In genomic region chr2:9390151-9390850, GRCh38 we compare ENCODE assay signal across 26 cellular contexts.
"Had no signal": no experiment of that assay in that cellular context is flagged by ENCODE, and none has a peak within 500 bp of the region (broad histone marks: within the 10 kb centered on the region; RNA-seq: fewer than 3 reads in every experiment).

No MANE protein-coding gene starts in this region.

- H3K36me3 Mint-ChIP-seq: activated CD8-positive, alpha-beta memory T cell treated with anti-CD3 and anti-CD28 coated beads, Interleukin-2, amount 10 ng/mL, durations not matched to agents 7 days and 5 days; activated naive CD4-positive, alpha-beta T cell treated with anti-CD3 and anti-CD28 coated beads, Interleukin-2, amount 10 ng/mL, durations not matched to agents 7 days and 5 days; natural killer cell; stimulated activated effector memory CD8-positive, alpha-beta T cell treated with anti-CD3 and anti-CD28 coated beads, Interleukin-12 subunit alpha, Interleukin-12 subunit beta, amount 100 ng/mL, for 72 hours had no signal

- H3K27me3 ChIP-seq: gastroesophageal sphincter, heart left ventricle, right lobe of liver, upper lobe of right lung had no signal

- H3K27ac ChIP-seq: coronary artery, heart left ventricle, left ventricle myocardium inferior, right lobe of liver, upper lobe of right lung had no signal

- H3K27ac Mint-ChIP-seq: activated B cell treated with CpG ODN at 0.5 μM for 24 hours; activated CD8-positive, alpha-beta memory T cell treated with anti-CD3 and anti-CD28 coated beads, Interleukin-2, amount 10 ng/mL, durations not matched to agents 7 days and 5 days; activated CD8-positive, alpha-beta T cell treated with anti-CD3 and anti-CD28 coated beads, Interleukin-2, amount 10 ng/mL, durations not matched to agents 7 days and 5 days; activated naive CD4-positive, alpha-beta T cell treated with anti-CD3 and anti-CD28 coated beads, Interleukin-2, amount 10 ng/mL, durations not matched to agents 7 days and 5 days; effector memory CD8-positive, alpha-beta T cell; natural killer cell; stimulated activated effector memory CD8-positive, alpha-beta T cell treated with anti-CD3 and anti-CD28 coated beads, Interleukin-12 subunit alpha, Interleukin-12 subunit beta, amount 100 ng/mL, for 72 hours; stimulated activated naive CD8-positive, alpha-beta T cell treated with anti-CD3 and anti-CD28 coated beads, Interleukin-15, Interleukin-2, amounts not matched to agents 100 ng/mL and 50 ng/mL, for 24 hours; T-helper 2 cell treated with Interferon-gamma antibody and Interleukin-4, amounts not matched to agents 5 μg/mL and 100 μg/mL, for 36 hours had no signal

- H3K36me3 ChIP-seq: right lobe of liver had no signal

- H3K4me3 Mint-ChIP-seq: activated B cell treated with CpG ODN at 0.5 μM for 24 hours; activated CD8-positive, alpha-beta memory T cell treated with anti-CD3 and anti-CD28 coated beads, Interleukin-2, amount 10 ng/mL, durations not matched to agents 7 days and 5 days; activated CD8-positive, alpha-beta T cell treated with anti-CD3 and anti-CD28 coated beads, Interleukin-2, amount 10 ng/mL, durations not matched to agents 7 days and 5 days; activated naive CD4-positive, alpha-beta T cell treated with anti-CD3 and anti-CD28 coated beads, Interleukin-2, amount 10 ng/mL, durations not matched to agents 7 days and 5 days; effector memory CD8-positive, alpha-beta T cell; natural killer cell; stimulated activated effector memory CD8-positive, alpha-beta T cell treated with anti-CD3 and anti-CD28 coated beads, Interleukin-12 subunit alpha, Interleukin-12 subunit beta, amount 100 ng/mL, for 72 hours; stimulated activated naive CD8-positive, alpha-beta T cell treated with anti-CD3 and anti-CD28 coated beads, Interleukin-15, Interleukin-2, amounts not matched to agents 100 ng/mL and 50 ng/mL, for 24 hours; T-helper 2 cell treated with Interferon-gamma antibody and Interleukin-4, amounts not matched to agents 5 μg/mL and 100 μg/mL, for 36 hours had no signal

- H3K4me1 Mint-ChIP-seq: activated B cell treated with CpG ODN at 0.5 μM for 24 hours; activated CD8-positive, alpha-beta memory T cell treated with anti-CD3 and anti-CD28 coated beads, Interleukin-2, amount 10 ng/mL, durations not matched to agents 7 days and 5 days; activated naive CD4-positive, alpha-beta T cell treated with anti-CD3 and anti-CD28 coated beads, Interleukin-2, amount 10 ng/mL, durations not matched to agents 7 days and 5 days; natural killer cell; stimulated activated effector memory CD8-positive, alpha-beta T cell treated with anti-CD3 and anti-CD28 coated beads, Interleukin-12 subunit alpha, Interleukin-12 subunit beta, amount 100 ng/mL, for 72 hours had no signal

- H3K4me1 ChIP-seq: right lobe of liver had no signal

- DNase-seq: activated B cell treated with CpG ODN at 0.5 μM for 24 hours; activated CD8-positive, alpha-beta memory T cell treated with anti-CD3 and anti-CD28 coated beads, Interleukin-2, amount 10 ng/mL, durations not matched to agents 7 days and 5 days; activated CD8-positive, alpha-beta T cell treated with anti-CD3 and anti-CD28 coated beads, Interleukin-2, amount 10 ng/mL, durations not matched to agents 7 days and 5 days; activated effector memory CD4-positive, alpha-beta T cell treated with anti-CD3 and anti-CD28 coated beads, Interleukin-2, amount 50 U/mL, for 16 hours; activated naive CD4-positive, alpha-beta T cell treated with anti-CD3 and anti-CD28 coated beads, Interleukin-2, amount 10 ng/mL, durations not matched to agents 7 days and 5 days; amniotic stem cell; cerebellar nuclear complex; effector memory CD8-positive, alpha-beta T cell; heart left ventricle; hypothalamus; kidney glomerular epithelial cell; left ventricle myocardium inferior; mesendoderm; natural killer cell; right lobe of liver; stimulated activated CD4-positive, alpha-beta T cell treated with anti-CD3 and anti-CD28 coated beads, Interleukin-12 subunit alpha, Interleukin-12 subunit beta, amount 100 ng/mL, for 4 hours; stimulated activated CD4-positive, alpha-beta T cell treated with anti-CD3 and anti-CD28 coated beads, Interleukin-4, amount 100 ng/mL, for 1 hour; substantia nigra; T-helper 1 cell had no signal

- H3K27me3 Mint-ChIP-seq: activated B cell treated with CpG ODN at 0.5 μM for 24 hours; activated CD8-positive, alpha-beta memory T cell treated with anti-CD3 and anti-CD28 coated beads, Interleukin-2, amount 10 ng/mL, durations not matched to agents 7 days and 5 days; effector memory CD8-positive, alpha-beta T cell; stimulated activated naive CD8-positive, alpha-beta T cell treated with anti-CD3 and anti-CD28 coated beads, Interleukin-15, Interleukin-2, amounts not matched to agents 100 ng/mL and 50 ng/mL, for 24 hours had no signal

- H3K9me3 Mint-ChIP-seq: activated B cell treated with CpG ODN at 0.5 μM for 24 hours; activated naive CD4-positive, alpha-beta T cell treated with anti-CD3 and anti-CD28 coated beads, Interleukin-2, amount 10 ng/mL, durations not matched to agents 7 days and 5 days; effector memory CD8-positive, alpha-beta T cell; natural killer cell; stimulated activated effector memory CD8-positive, alpha-beta T cell treated with anti-CD3 and anti-CD28 coated beads, Interleukin-12 subunit alpha, Interleukin-12 subunit beta, amount 100 ng/mL, for 72 hours; stimulated activated naive CD8-positive, alpha-beta T cell treated with anti-CD3 and anti-CD28 coated beads, Interleukin-15, Interleukin-2, amounts not matched to agents 100 ng/mL and 50 ng/mL, for 24 hours; T-helper 2 cell treated with Interferon-gamma antibody and Interleukin-4, amounts not matched to agents 5 μg/mL and 100 μg/mL, for 36 hours had no signal

- H3K4me3 ChIP-seq: coronary artery, gastroesophageal sphincter, heart left ventricle, left ventricle myocardium inferior, lung, right lobe of liver, upper lobe of right lung had no signal

- ATAC-seq: activated CD8-positive, alpha-beta memory T cell treated with anti-CD3 and anti-CD28 coated beads, Interleukin-2, amount 10 ng/mL, durations not matched to agents 7 days and 5 days; activated CD8-positive, alpha-beta T cell treated with anti-CD3 and anti-CD28 coated beads, Interleukin-2, amount 10 ng/mL, durations not matched to agents 7 days and 5 days; effector memory CD8-positive, alpha-beta T cell; gastroesophageal sphincter; heart left ventricle; stimulated activated effector memory CD8-positive, alpha-beta T cell treated with anti-CD3 and anti-CD28 coated beads, Interleukin-12 subunit alpha, Interleukin-12 subunit beta, amount 100 ng/mL, for 72 hours; upper lobe of right lung had no signal

- H3K9me3 ChIP-seq: gastroesophageal sphincter, heart left ventricle, left ventricle myocardium inferior, right lobe of liver, upper lobe of right lung had no signal
